ENCODE assay signal across 9 cellular contexts in the genomic region with DNA sequence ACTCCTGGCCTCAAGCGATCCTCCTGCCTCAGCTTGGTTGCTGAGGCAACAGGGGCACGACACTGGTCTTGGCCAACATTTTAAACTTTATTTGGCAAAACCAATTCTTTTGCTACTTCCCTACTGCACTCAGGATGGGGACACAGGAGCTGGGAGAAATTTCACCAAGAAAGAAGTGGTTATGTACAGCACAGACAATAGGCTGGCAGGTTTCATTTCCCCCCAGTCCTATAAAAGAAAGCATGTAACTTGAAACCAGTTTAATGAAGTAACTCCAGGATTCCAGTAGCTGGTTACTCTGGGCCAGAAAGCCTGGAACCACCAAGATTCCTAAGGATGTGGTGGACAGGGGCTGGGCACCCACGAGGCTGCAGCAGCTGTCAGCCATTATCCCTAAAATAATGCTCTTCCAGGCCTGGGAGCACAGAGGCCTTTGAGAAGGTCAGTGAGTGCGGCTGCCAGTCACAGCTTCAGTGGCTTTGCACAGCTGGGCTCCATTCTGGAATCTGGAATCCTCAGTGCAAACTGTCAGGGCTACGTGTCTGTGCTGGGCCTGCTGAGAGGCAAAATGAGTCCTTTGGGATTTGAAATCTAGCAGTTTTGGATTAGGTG.
DNase-seq lines count a peak whose midpoint lies in the region; ATAC-seq and TF ChIP-seq lines count a peak whose summit lies in the region.
"Had no signal": no experiment of that assay in that cellular context is flagged by ENCODE, and none has a peak within 500 bp of the region (broad histone marks: within the 10 kb centered on the region; RNA-seq: fewer than 3 reads in every experiment).

No MANE protein-coding gene starts in this region.

- no peaks in the 10 kb centered on the region for H3K9me3 ChIP-seq in AG04450 (ENCODE audit: control insufficient read depth, insufficient read depth, low read length)
- no peaks in the 10 kb centered on the region for H3K9me3 ChIP-seq in IMR-90 (ENCODE audit: control insufficient read depth, insufficient read depth, low read length)

- ATAC-seq in IMR-90 (ENCODE audit: low read depth): peak; percentile 48
- peak; percentile 94 for ATAC-seq in WTC11
- ATAC-seq in GM21723 (IDR thresholded peaks at IDR 0.05; ENCODE audit: unreplicated experiment): no peak
- ATAC-seq in HG02623 (IDR thresholded peaks at IDR 0.05; ENCODE audit: unreplicated experiment): no peak
- no peak for ATAC-seq in omental fat pad (ENCODE audit: low FRiP score)

- peak overlapping the region; percentile 11 for H2BK5ac ChIP-seq in IMR-90 (ENCODE audit: low read depth, low read length, poor library complexity, severe bottlenecking)

- no peaks in the 10 kb centered on the region for H3K9me3 Mint-ChIP-seq in WTC11

- in situ Hi-C loops in IMR-90 (cut with MboI; ENCODE audit: low sequenced_read_pairs): no loop called here

- no peaks in the 10 kb centered on the region for H3K27me3 Mint-ChIP-seq in WTC11 (ENCODE audit: low read depth)

- TF ChIP-seq POLR2A in IMR-90 (IDR thresholded peaks at IDR 0.05; ENCODE audit: low read depth, low read length): no peak

- H3K9ac ChIP-seq in IMR-90 (ENCODE audit: low read depth, low read length): no peak overlapping the region

- H3K23ac ChIP-seq in IMR-90 (ENCODE audit: low read depth, low read length): no peak overlapping the region

- H4K5ac ChIP-seq in IMR-90 (ENCODE audit: low read depth, low read length): 0 out of 2 replicates have a peak overlapping the region, but pooled peaks have one; percentile 2

- TF ChIP-seq CTCF in AG04450 (IDR thresholded peaks at IDR 0.05; ENCODE audit: low read depth, low read length): no peak
- no peak for TF ChIP-seq CTCF in IMR-90 (conservative IDR thresholded peaks at IDR 0.05; ENCODE audit: low read depth, low read length)
- TF ChIP-seq CTCF in WTC11 (IDR thresholded peaks at IDR 0.05): no peak
- no peak for TF ChIP-seq CTCF in omental fat pad (IDR thresholded peaks at IDR 0.05)

- H2BK120ac ChIP-seq in IMR-90 (ENCODE audit: low read depth, low read length): peak overlapping the region; percentile 61

- no CpG with 5 or more reads among the region's 5 CpGs for WGBS in IMR-90 (ENCODE audit: extremely low coverage in 2 of 2, insufficient read length in 1 of 2), 2 experiments

- H4K20me1 ChIP-seq in IMR-90 (ENCODE audit: insufficient read depth, low read length): no peaks in the 10 kb centered on the region

- no peaks in the 10 kb centered on the region for H3K36me3 Mint-ChIP-seq in WTC11

- CTCF ChIA-PET in AG04450 (lab: Charles Lee) (interaction anchor here (0.9 to 1.2 kb wide), 2 partner anchors 84 to 176 kb away, joined by 3 read pairs; no protein-coding TSS in a partner anchor), IMR-90 (lab: Yijun Ruan, JAX) (interaction anchor here (1.0 kb wide), 1 partner anchor 34 kb away, joined by 3 read pairs; no protein-coding TSS in a partner anchor), WTC11 (lab: Charles Lee) (interaction anchor here (0.8 to 1.4 kb wide), 3 partner anchors 38 to 247 kb away, joined by 3 to 7 read pairs (median 3); no protein-coding TSS in a partner anchor)

- H3K4ac ChIP-seq in IMR-90 (ENCODE audit: low read depth, low read length): peak overlapping the region; percentile 65

- H3K4me3 ChIP-seq in AG04450 (ENCODE audit: low read depth, low read length) (no peak overlapping the region), IMR-90 (ENCODE audit: insufficient read depth, low read depth, low read length) (no peak overlapping the region)

- peak overlapping the region; percentile 81 for H2AFZ ChIP-seq in IMR-90 (replicated peaks; ENCODE audit: low read length, poor library complexity)

- H3K4me1 Mint-ChIP-seq in WTC11: peaks cover 28% of the 10 kb centered on the region

- H3K36me3 ChIP-seq in IMR-90 (ENCODE audit: control insufficient read depth, insufficient read depth, low read length): no peaks in the 10 kb centered on the region

- H3K27ac ChIP-seq in AG04450 (ENCODE audit: low read depth, low read length) (peak overlapping the region; percentile 74), IMR-90 (ENCODE audit: insufficient read depth, low read length) (peak overlapping the region; percentile 11)

- H4K91ac ChIP-seq in IMR-90 (ENCODE audit: insufficient read depth, low read depth, low read length): peak overlapping the region; percentile 52; the same call in 1 of the 2 replicates

- H3K79me1 ChIP-seq in IMR-90 (ENCODE audit: low read depth in 1 of 2, low read length in 2 of 2): no peaks in the 10 kb centered on the region

- dilution Hi-C loops in IMR-90 (cut with HindIII; ENCODE audit: low sequenced_read_pairs, unreplicated experiment): no loop called here

- H3K4me1 ChIP-seq in IMR-90 (ENCODE audit: control insufficient read depth, insufficient read depth, low read length): peaks cover 13% of the 10 kb centered on the region

- POLR2A ChIA-PET in AG04450 (lab: Yijun Ruan, JAX) (no interaction called here), IMR-90 (lab: Charles Lee; ENCODE audit: unreplicated experiment) (no interaction called here), WTC11 (lab: Charles Lee) (no interaction called here)

- H3K27ac Mint-ChIP-seq in WTC11: peak overlapping the region; percentile 26

- 0 out of 2 replicates have a peak overlapping the region, but pooled peaks have one; percentile 28 for H3K14ac ChIP-seq in IMR-90 (replicated peaks; ENCODE audit: low read depth, low read length)

- H3K9me1 ChIP-seq in IMR-90 (ENCODE audit: insufficient read depth, low read length): peaks cover 9% of the 10 kb centered on the region

- peak overlapping the region; percentile 3; the same call in 1 of the 2 replicates for H3K4me2 ChIP-seq in IMR-90 (ENCODE audit: low read depth, low read length)

- H2BK15ac ChIP-seq in IMR-90 (ENCODE audit: low read depth, low read length): peak overlapping the region; percentile 25; the same call in 1 of the 3 replicates

- peak overlapping the region; percentile 2; the same call in 1 of the 2 replicates for H3K56ac ChIP-seq in IMR-90 (ENCODE audit: extremely low read depth, insufficient read depth, low read length)

- H3K27me3 ChIP-seq in AG04450 (ENCODE audit: control insufficient read depth, insufficient read depth, low read length): no peaks in the 10 kb centered on the region
- no peaks in the 10 kb centered on the region for H3K27me3 ChIP-seq in IMR-90 (ENCODE audit: control insufficient read depth, insufficient read depth, low read length)

- peak overlapping the region; percentile 36; the same call in 1 of the 2 replicates for H3K18ac ChIP-seq in IMR-90 (ENCODE audit: low read depth, low read length)

- DNase-seq in AG04450 (ENCODE audit: low read depth, low spot score) (peak; percentile 27), IMR-90 (peak; percentile 78), WTC11 (ENCODE audit: low spot score) (peak; percentile 58), kidney tubule cell (ENCODE audit: low spot score) (peak; percentile 26), omental fat pad (ENCODE audit: low spot score) (no peak)
- DNase-seq in activated CD4-positive, alpha-beta T cell treated with anti-CD3 and anti-CD28 coated beads, Interleukin-2, amount 50 U/mL, for 48 hours: no peak
- DNase-seq: KG1 had no signal

- peak overlapping the region; percentile 53; the same call in 1 of the 2 replicates for H2BK20ac ChIP-seq in IMR-90 (ENCODE audit: low read depth, low read length)

- H2AK9ac ChIP-seq in IMR-90 (replicated peaks; ENCODE audit: low read depth, low read length, poor library complexity): peak overlapping the region; percentile 79

- peak overlapping the region; percentile 5 to 41; a peak in 2 of 4 replicates for H4K8ac ChIP-seq in IMR-90 (ENCODE audit: low read depth in 2 of 2, low read length in 2 of 2)

- no TSS peak for BruUV-seq in IMR-90 (replicated peaks; lab: Mats Ljungman, UMichigan)

- no peak overlapping the region for H3K4me3 Mint-ChIP-seq in WTC11

- TF ChIP-seq RAD21 in IMR-90 (IDR thresholded peaks at IDR 0.05; ENCODE audit: low read length): no peak

- intact Hi-C loops in IMR-90 (cut with micrococcal nuclease): loop anchor here (10.0 kb wide), 1 partner anchor 110 kb away; no protein-coding TSS in a partner anchor

- H2AK5ac ChIP-seq in IMR-90 (ENCODE audit: low read depth, low read length): peak overlapping the region; percentile 60; the same call in 1 of the 2 replicates

TF ChIP-seq in IMR-90, 13 proteins besides CTCF, POLR2A, EP300 and RAD21 (continues in another document):
- TF ChIP-seq CEBPB (IDR thresholded peaks at IDR 0.05; ENCODE audit: low read depth, low read length): peak; percentile 31; the same call in 1 of the 2 replicates
- no peak for TF ChIP-seq MAFK (IDR thresholded peaks at IDR 0.05; ENCODE audit: low read depth, low read length)
- no peak for TF ChIP-seq ELK1 (IDR thresholded peaks at IDR 0.05; ENCODE audit: borderline replicate concordance, low read depth, low read length)
- no peak for TF ChIP-seq MAZ (IDR thresholded peaks at IDR 0.05; ENCODE audit: borderline replicate concordance, low read depth, low read length)
- TF ChIP-seq SMC3 (IDR thresholded peaks at IDR 0.05; ENCODE audit: low read depth, low read length): no peak

TF ChIP-seq in WTC11, 78 proteins besides CTCF, POLR2A, EP300 and RAD21 (continues in another document):
- TF ChIP-seq, protein P1, sequence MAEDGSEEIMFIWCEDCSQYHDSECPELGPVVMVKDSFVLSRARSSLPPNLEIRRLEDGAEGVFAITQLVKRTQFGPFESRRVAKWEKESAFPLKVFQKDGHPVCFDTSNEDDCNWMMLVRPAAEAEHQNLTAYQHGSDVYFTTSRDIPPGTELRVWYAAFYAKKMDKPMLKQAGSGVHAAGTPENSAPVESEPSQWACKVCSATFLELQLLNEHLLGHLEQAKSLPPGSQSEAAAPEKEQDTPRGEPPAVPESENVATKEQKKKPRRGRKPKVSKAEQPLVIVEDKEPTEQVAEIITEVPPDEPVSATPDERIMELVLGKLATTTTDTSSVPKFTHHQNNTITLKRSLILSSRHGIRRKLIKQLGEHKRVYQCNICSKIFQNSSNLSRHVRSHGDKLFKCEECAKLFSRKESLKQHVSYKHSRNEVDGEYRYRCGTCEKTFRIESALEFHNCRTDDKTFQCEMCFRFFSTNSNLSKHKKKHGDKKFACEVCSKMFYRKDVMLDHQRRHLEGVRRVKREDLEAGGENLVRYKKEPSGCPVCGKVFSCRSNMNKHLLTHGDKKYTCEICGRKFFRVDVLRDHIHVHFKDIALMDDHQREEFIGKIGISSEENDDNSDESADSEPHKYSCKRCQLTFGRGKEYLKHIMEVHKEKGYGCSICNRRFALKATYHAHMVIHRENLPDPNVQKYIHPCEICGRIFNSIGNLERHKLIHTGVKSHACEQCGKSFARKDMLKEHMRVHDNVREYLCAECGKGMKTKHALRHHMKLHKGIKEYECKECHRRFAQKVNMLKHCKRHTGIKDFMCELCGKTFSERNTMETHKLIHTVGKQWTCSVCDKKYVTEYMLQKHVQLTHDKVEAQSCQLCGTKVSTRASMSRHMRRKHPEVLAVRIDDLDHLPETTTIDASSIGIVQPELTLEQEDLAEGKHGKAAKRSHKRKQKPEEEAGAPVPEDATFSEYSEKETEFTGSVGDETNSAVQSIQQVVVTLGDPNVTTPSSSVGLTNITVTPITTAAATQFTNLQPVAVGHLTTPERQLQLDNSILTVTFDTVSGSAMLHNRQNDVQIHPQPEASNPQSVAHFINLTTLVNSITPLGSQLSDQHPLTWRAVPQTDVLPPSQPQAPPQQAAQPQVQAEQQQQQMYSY (CRISPR knock-in tag; IDR thresholded peaks at IDR 0.05): no peak
- TF ChIP-seq FOXK1 (CRISPR knock-in tag; IDR thresholded peaks at IDR 0.05): no peak
- no peak for TF ChIP-seq CREM (CRISPR knock-in tag; IDR thresholded peaks at IDR 0.05)
- no peak for TF ChIP-seq CBFB (CRISPR knock-in tag; IDR thresholded peaks at IDR 0.05; ENCODE audit: low read depth)

Comparison
In these comparisons a context has a peak if more than half of its experiments do, and no peak if none do; other contexts are left out.
1. DNase-seq: peak in AG04450 (single experiment), IMR-90 (single experiment), WTC11 (single experiment) and kidney tubule cell (single experiment); none in activated CD4-positive, alpha-beta T cell treated with anti-CD3 and anti-CD28 coated beads, Interleukin-2, amount 50 U/mL, for 48 hours (0 of 2) and omental fat pad (single experiment).
2. ATAC-seq: peak in IMR-90 (single experiment) and WTC11 (single experiment); none in GM21723 (single experiment), HG02623 (single experiment) and omental fat pad (single experiment).